Comparison of ENCODE assay signal across 19 cellular contexts in genomic region chr12:124371366-124371765, GRCh38.
A peak's percentile ranks its signal among the peaks of the same experiment; 100 is the strongest.
DNase-seq lines count a peak whose midpoint lies in the region; ATAC-seq and TF ChIP-seq lines count a peak whose summit lies in the region.
"Had no signal": no experiment of that assay in that cellular context is flagged by ENCODE, and none has a peak within 500 bp of the region (broad histone marks: within the 10 kb centered on the region; RNA-seq: fewer than 3 reads in every experiment).

No MANE protein-coding gene starts in this region.

- no peak overlapping the region for H2BK5ac ChIP-seq in mesenchymal stem cell (ENCODE audit: low read depth, low read length, poor library complexity, severe bottlenecking)

- no peak overlapping the region for H3K9ac ChIP-seq in mesenchymal stem cell (ENCODE audit: low read length)

- no peak overlapping the region for H2BK12ac ChIP-seq in mesenchymal stem cell (ENCODE audit: low read length in 2 of 2)

- no peak for ATAC-seq in HG03521 (IDR thresholded peaks at IDR 0.05; ENCODE audit: unreplicated experiment)
- ATAC-seq: stimulated activated effector memory CD8-positive, alpha-beta T cell treated with anti-CD3 and anti-CD28 coated beads, Interleukin-12 subunit alpha, Interleukin-12 subunit beta, amount 100 ng/mL, for 72 hours had no signal

- H3K23ac ChIP-seq in mesenchymal stem cell (ENCODE audit: low read length in 2 of 2): no peak overlapping the region

- WGBS in mesenchymal stem cell: 97% methylated on average over 13 of the region's 13 CpGs

- H3K36me3 Mint-ChIP-seq in HFFc6 (ENCODE audit: low read depth) (peaks cover 11% of the 10 kb centered on the region), CD14-positive monocyte (peaks cover 54 to 84% of the 10 kb centered on the region in 2 donors)

- DNase-seq in HFFc6 (no peak), SK-N-DZ (ENCODE audit: low spot score) (peak; percentile 73), mesenchymal stem cell (no peak), CD14-positive monocyte (ENCODE audit: low spot score) (no peak), OCI-M2 (lab: John Stamatoyannopoulos, UW; ENCODE audit: unreplicated experiment) (no peak)
- DNase-seq: activated CD4-positive, alpha-beta T cell treated with anti-CD3 and anti-CD28 coated beads, Interleukin-2, amount 50 U/mL, for 48 hours; activated naive CD4-positive, alpha-beta T cell; activated T-cell treated with anti-CD3 and anti-CD28 coated beads for 4 hours; AML-193; KG1; NCI-H1092; NCI-H2081 treated with DMSO at 0.1 percent for 48 hours; NCI-H524 treated with DMSO at 0.1 percent for 48 hours; Peyer's patch; SW 1271 had no signal

- H4K91ac ChIP-seq in mesenchymal stem cell (ENCODE audit: low read length): no peak overlapping the region

- no peak overlapping the region for H3K4ac ChIP-seq in mesenchymal stem cell (ENCODE audit: low read depth in 1 of 2, low read length in 2 of 2)

- no peak overlapping the region for H3K14ac ChIP-seq in mesenchymal stem cell (ENCODE audit: low read length in 2 of 2)

- H3K27ac ChIP-seq in mesenchymal stem cell (ENCODE audit: low read length, poor library complexity, severe bottlenecking) (peak overlapping the region; percentile 3), temporal lobe (ENCODE audit: low read depth, low read length) (peak overlapping the region; percentile 71)

- H3K4me1 ChIP-seq in mesenchymal stem cell (ENCODE audit: control insufficient read depth, insufficient read depth, low read depth, low read length): peaks cover 51% of the 10 kb centered on the region

- no peak overlapping the region for H4K8ac ChIP-seq in mesenchymal stem cell (ENCODE audit: low read length)

- no peak overlapping the region for H3K4me2 ChIP-seq in mesenchymal stem cell (ENCODE audit: low read length, poor library complexity, severe bottlenecking)

- H2BK120ac ChIP-seq in mesenchymal stem cell (ENCODE audit: low read depth, low read length): no peak overlapping the region

- H3K4me3 Mint-ChIP-seq in HFFc6 (no peak overlapping the region), CD14-positive monocyte (no peak overlapping the region)
- H3K4me3 Mint-ChIP-seq: mesothelial cell of epicardium; stimulated activated effector memory CD8-positive, alpha-beta T cell treated with anti-CD3 and anti-CD28 coated beads, Interleukin-12 subunit alpha, Interleukin-12 subunit beta, amount 100 ng/mL, for 72 hours had no signal

- H2AK5ac ChIP-seq in mesenchymal stem cell (ENCODE audit: low read length, severe bottlenecking): no peak overlapping the region

- no peak for TF ChIP-seq CTCF in HFFc6 (IDR thresholded peaks at IDR 0.05)
- no peak for TF ChIP-seq CTCF in CD14-positive monocyte (IDR thresholded peaks at IDR 0.05)

- H2BK15ac ChIP-seq in mesenchymal stem cell (ENCODE audit: low read depth, poor library complexity, severe bottlenecking): no peak overlapping the region

- peak overlapping the region; percentile 89 for H3K27ac Mint-ChIP-seq in HFFc6
- peak overlapping the region in 1 of 7 donors; percentile 73 for H3K27ac Mint-ChIP-seq in CD14-positive monocyte
- H3K27ac Mint-ChIP-seq: mesothelial cell of epicardium; stimulated activated effector memory CD8-positive, alpha-beta T cell treated with anti-CD3 and anti-CD28 coated beads, Interleukin-12 subunit alpha, Interleukin-12 subunit beta, amount 100 ng/mL, for 72 hours had no signal

- no peak overlapping the region for H3K18ac ChIP-seq in mesenchymal stem cell (ENCODE audit: low read depth in 1 of 2, low read length in 2 of 2)

- H3K36me3 ChIP-seq in mesenchymal stem cell (ENCODE audit: control insufficient read depth in 1 of 2, insufficient read depth in 2 of 2, low read depth in 1 of 2, low read length in 2 of 2): peaks cover 52 to 96% of the 10 kb centered on the region in 2 experiments

- H3K4me1 Mint-ChIP-seq in HFFc6 (ENCODE audit: low read depth) (peaks cover 28% of the 10 kb centered on the region), CD14-positive monocyte (no peaks in the 10 kb centered on the region)
- H3K4me1 Mint-ChIP-seq: mesothelial cell of epicardium; stimulated activated effector memory CD8-positive, alpha-beta T cell treated with anti-CD3 and anti-CD28 coated beads, Interleukin-12 subunit alpha, Interleukin-12 subunit beta, amount 100 ng/mL, for 72 hours had no signal

- H3K79me1 ChIP-seq in mesenchymal stem cell (replicated peaks; ENCODE audit: low read length, poor library complexity, severe bottlenecking): peaks cover 11% of the 10 kb centered on the region

- H3K27me3 ChIP-seq in mesenchymal stem cell (ENCODE audit: control insufficient read depth in 1 of 2, insufficient read depth in 1 of 2, low read length in 2 of 2): no peaks in the 10 kb centered on the region
- H3K27me3 ChIP-seq: Peyer's patch had no signal

- intact Hi-C loops in CD14-positive monocyte (cut with micrococcal nuclease): no loop called here

- H3K27me3 Mint-ChIP-seq in HFFc6 (ENCODE audit: insufficient read depth): peaks cover 20% of the 10 kb centered on the region
- no peaks in the 10 kb centered on the region for H3K27me3 Mint-ChIP-seq in CD14-positive monocyte (ENCODE audit: low read depth in 3 of 3)

- no peak overlapping the region for H3K4me3 ChIP-seq in mesenchymal stem cell (ENCODE audit: insufficient read depth in 1 of 2, low read depth in 1 of 2, low read length in 2 of 2)
- H3K4me3 ChIP-seq: Peyer's patch had no signal

- H2AFZ ChIP-seq in mesenchymal stem cell (ENCODE audit: low read depth, low read length): no peak overlapping the region

- H3K9me3 Mint-ChIP-seq in HFFc6 (no peaks in the 10 kb centered on the region), CD14-positive monocyte (peaks cover 0 to 2% (median 0%) of the 10 kb centered on the region in 7 donors)
- H3K9me3 Mint-ChIP-seq: mesothelial cell of epicardium; stimulated activated effector memory CD8-positive, alpha-beta T cell treated with anti-CD3 and anti-CD28 coated beads, Interleukin-12 subunit alpha, Interleukin-12 subunit beta, amount 100 ng/mL, for 72 hours had no signal

- H3K9me3 ChIP-seq in mesenchymal stem cell (ENCODE audit: control insufficient read depth, low read length): no peaks in the 10 kb centered on the region
- H3K9me3 ChIP-seq: Peyer's patch had no signal
